ENCODE assay signal across 20 cellular contexts in genomic region chr1:6937048-6937447, GRCh38.
DNase-seq lines count a peak whose midpoint lies in the region; ATAC-seq, FAIRE-seq and TF ChIP-seq lines count a peak whose summit lies in the region.
"Had no signal": no experiment of that assay in that cellular context is flagged by ENCODE, and none has a peak within 500 bp of the region (broad histone marks: within the 10 kb centered on the region; RNA-seq: fewer than 3 reads in every experiment).

No MANE protein-coding gene starts in this region.

- H4K8ac ChIP-seq in IMR-90 (ENCODE audit: low read depth in 2 of 2, low read length in 2 of 2) (no peak overlapping the region), H1 (ENCODE audit: extremely low read depth, insufficient read depth, low read length) (no peak overlapping the region)

- dilution Hi-C loops in IMR-90 (cut with HindIII; ENCODE audit: low sequenced_read_pairs, unreplicated experiment), result no loop called here

- H3K9me3 ChIP-seq in IMR-90 (ENCODE audit: control insufficient read depth, insufficient read depth, low read length) (no peaks in the 10 kb centered on the region), H1 (ENCODE audit: insufficient read depth in 2 of 2, low read depth in 1 of 2, low read length in 1 of 2) (no peaks in the 10 kb centered on the region; a peak in 1 of 4 replicates)
- H3K9me3 ChIP-seq: BLaER1, Caco-2 had no signal

- POLR2A ChIA-PET in IMR-90 (lab: Charles Lee; ENCODE audit: unreplicated experiment), result no interaction called here
- POLR2A ChIA-PET in H1 (lab: Charles Lee; ENCODE audit: partially characterized antibody), result no interaction called here

- H3K56ac ChIP-seq in IMR-90 (ENCODE audit: extremely low read depth, insufficient read depth, low read length) (no peak overlapping the region), H1 (replicated peaks; ENCODE audit: insufficient read length, low read depth, low read length) (peak overlapping the region; percentile 89)

- ATAC-seq in IMR-90 (ENCODE audit: low read depth), result no peak
- ATAC-seq: CD8-positive, alpha-beta T cell; GM12878; HCT116 had no signal

- H4K20me1 ChIP-seq in IMR-90 (ENCODE audit: insufficient read depth, low read length) (no peaks in the 10 kb centered on the region), H1 (replicated peaks in 1 of 2; ENCODE audit: control insufficient read depth in 1 of 2, insufficient read depth in 2 of 2, low read length in 2 of 2) (peaks cover 0 to 7% of the 10 kb centered on the region in 2 experiments)
- H4K20me1 ChIP-seq: BLaER1 had no signal

- H3K4ac ChIP-seq in IMR-90 (ENCODE audit: low read depth, low read length), result no peak overlapping the region
- no peak overlapping the region for H3K4ac ChIP-seq in H1 (replicated peaks; ENCODE audit: insufficient read length, low read depth, low read length)

- no peak overlapping the region for H2BK120ac ChIP-seq in IMR-90 (ENCODE audit: low read depth, low read length)
- no peak overlapping the region for H2BK120ac ChIP-seq in H1 (replicated peaks; ENCODE audit: low read depth, low read length)

- no peak overlapping the region for H2AK9ac ChIP-seq in IMR-90 (replicated peaks; ENCODE audit: low read depth, low read length, poor library complexity)

- intact Hi-C loops in IMR-90 (cut with micrococcal nuclease), result no loop called here

- no peak overlapping the region for H3K23ac ChIP-seq in IMR-90 (ENCODE audit: low read depth, low read length)
- H3K23ac ChIP-seq in H1 (ENCODE audit: insufficient read length), result no peak overlapping the region

- no peaks in the 10 kb centered on the region for H3K9me1 ChIP-seq in IMR-90 (ENCODE audit: insufficient read depth, low read length)

- H3K79me1 ChIP-seq in IMR-90 (ENCODE audit: low read depth in 1 of 2, low read length in 2 of 2) (no peaks in the 10 kb centered on the region), H1 (ENCODE audit: low read depth, low read length) (no peaks in the 10 kb centered on the region)

- H3K27ac ChIP-seq in IMR-90 (ENCODE audit: insufficient read depth, low read length) (no peak overlapping the region), H1 (ENCODE audit: low read depth, low read length) (no peak overlapping the region)
- H3K27ac ChIP-seq: BLaER1, C4-2B, GM23248 had no signal

- 82% methylated on average over 3 of the region's 3 CpGs; no CpG with 5 or more reads in 1 of the 2 experiments for WGBS in IMR-90 (ENCODE audit: extremely low coverage in 2 of 2, insufficient read length in 1 of 2), 2 experiments
- 80% methylated on average over 3 of the region's 3 CpGs; no CpG with 5 or more reads in 1 of the 2 experiments for WGBS in H1 (ENCODE audit: extremely low coverage in 1 of 2, insufficient coverage in 1 of 2, insufficient read length in 1 of 2, insufficient replicate concordance in 2 of 2, low coverage in 1 of 2, low lambda C conversion rate in 2 of 2, missing lambda C conversion rate in 1 of 2), 2 experiments

- H2AFZ ChIP-seq in IMR-90 (replicated peaks; ENCODE audit: low read length, poor library complexity), result no peak overlapping the region
- no peak overlapping the region for H2AFZ ChIP-seq in H1 (ENCODE audit: low read length)
- H2AFZ ChIP-seq: GM23248 had no signal

- H3K4me1 ChIP-seq in IMR-90 (ENCODE audit: control insufficient read depth, insufficient read depth, low read length) (no peaks in the 10 kb centered on the region), H1 (replicated peaks in 1 of 4; ENCODE audit: control insufficient read depth in 3 of 4, insufficient read depth in 4 of 4, low read length in 3 of 4) (peaks cover 0 to 3% (median 0%) of the 10 kb centered on the region in 4 experiments; a peak in 2 of 7 replicates)
- H3K4me1 ChIP-seq: Caco-2 had no signal

- H2BK15ac ChIP-seq in IMR-90 (ENCODE audit: low read depth, low read length) (no peak overlapping the region), H1 (ENCODE audit: low read length) (no peak overlapping the region)

- peaks cover 30% of the 10 kb centered on the region for H3K27me3 ChIP-seq in IMR-90 (ENCODE audit: control insufficient read depth, insufficient read depth, low read length)
- no peaks in the 10 kb centered on the region for H3K27me3 ChIP-seq in H1 (replicated peaks in 1 of 4; ENCODE audit: control insufficient read depth in 3 of 4, extremely low read depth in 1 of 4, insufficient read depth in 3 of 4, low read length in 3 of 4)

- no peak overlapping the region for H3K4me3 ChIP-seq in IMR-90 (ENCODE audit: insufficient read depth, low read depth, low read length)
- H3K4me3 ChIP-seq in H1 (ENCODE audit: extremely low read depth in 1 of 4, insufficient read depth in 2 of 4, low read depth in 3 of 4, low read length in 4 of 4), result no peak overlapping the region
- H3K4me3 ChIP-seq: BLaER1, GM12878, GM23248 had no signal

- H3K4me2 ChIP-seq in IMR-90 (ENCODE audit: low read depth, low read length), result no peak overlapping the region
- H3K4me2 ChIP-seq in H1 (ENCODE audit: insufficient read depth in 1 of 2, low read depth in 2 of 2, low read length in 2 of 2), result no peak overlapping the region
- H3K4me2 ChIP-seq: BLaER1 had no signal

- H3K14ac ChIP-seq in IMR-90 (replicated peaks; ENCODE audit: low read depth, low read length), result no peak overlapping the region
- H3K14ac ChIP-seq in H1 (ENCODE audit: insufficient read length), result no peak overlapping the region

- H3K23me2 ChIP-seq in H1 (ENCODE audit: low read depth, low read length), result peaks cover 10% of the 10 kb centered on the region; the same call in 1 of the 2 replicates

- H2BK5ac ChIP-seq in IMR-90 (ENCODE audit: low read depth, low read length, poor library complexity, severe bottlenecking), result peak overlapping the region; percentile 38
- no peak overlapping the region for H2BK5ac ChIP-seq in H1 (ENCODE audit: low read depth, low read length)

- CTCF ChIA-PET in IMR-90 (lab: Yijun Ruan, JAX), result no interaction called here
- CTCF ChIA-PET in H1 (lab: Charles Lee; ENCODE audit: partially characterized antibody), result no interaction called here

- TF ChIP-seq RAD21 in IMR-90 (IDR thresholded peaks at IDR 0.05; ENCODE audit: low read length), result no peak
- no peak for TF ChIP-seq RAD21 in H1 (IDR thresholded peaks at IDR 0.05 in 1 of 2, conservative IDR thresholded peaks at IDR 0.05 in 1 of 2; ENCODE audit: low read depth in 2 of 2, low read length in 2 of 2)

- H4K91ac ChIP-seq in IMR-90 (ENCODE audit: insufficient read depth, low read depth, low read length) (no peak overlapping the region), H1 (replicated peaks; ENCODE audit: insufficient read length, low read length) (no peak overlapping the region)

- no peak for TF ChIP-seq EP300 in H1 (IDR thresholded peaks at IDR 0.05; ENCODE audit: borderline replicate concordance in 1 of 2, low read depth in 2 of 2, low read length in 2 of 2)

- DNase-seq in GM12892 (ENCODE audit: insufficient read length) (no peak), IMR-90 (no peak), H1 (ENCODE audit: low read depth in 1 of 2, low spot score in 2 of 2) (no peak), urothelium cell line (ENCODE audit: low spot score) (no peak), T1000 (lab: John Stamatoyannopoulos, UW) (no peak), medulla oblongata (ENCODE audit: extremely low spot score) (no peak), GF-D8 (lab: John Stamatoyannopoulos, UW) (no peak)
- DNase-seq: Caco-2; CD4-positive, CD25-positive, alpha-beta regulatory T cell; CD8-positive, alpha-beta T cell; DMS153; DND-41; GM23248; H9; HFFc6 had no signal

- H3K18ac ChIP-seq in IMR-90 (ENCODE audit: low read depth, low read length) (no peak overlapping the region), H1 (ENCODE audit: extremely low read depth, low read length) (no peak overlapping the region)

- FAIRE-seq in GM12892 (lab: Jason Lieb, UNC) (peak; percentile 17), H1 (lab: Jason Lieb, UNC) (no peak), urothelium cell line (lab: Jason Lieb, UNC) (peak; percentile 98)
- FAIRE-seq: G401.6 had no signal

- no peak overlapping the region for H4K5ac ChIP-seq in IMR-90 (ENCODE audit: low read depth, low read length)
- H4K5ac ChIP-seq in H1 (ENCODE audit: insufficient read length, low read depth, low read length), result no peak overlapping the region

- no peak overlapping the region for H2BK12ac ChIP-seq in H1 (ENCODE audit: low read depth, low read length)

- TF ChIP-seq POLR2A in GM12892 (IDR thresholded peaks at IDR 0.05; ENCODE audit: low read depth, low read length), result no peak
- TF ChIP-seq POLR2A in IMR-90 (IDR thresholded peaks at IDR 0.05; ENCODE audit: low read depth, low read length), result no peak
- TF ChIP-seq POLR2A in H1 (IDR thresholded peaks at IDR 0.05; ENCODE audit: control extremely low read depth in 1 of 2, low read depth in 2 of 2, low read length in 2 of 2), result no peak

- H3K9ac ChIP-seq in IMR-90 (ENCODE audit: low read depth, low read length), result no peak overlapping the region
- H3K9ac ChIP-seq in H1 (replicated peaks in 1 of 4; ENCODE audit: extremely low read depth in 1 of 4, low read depth in 3 of 4, low read length in 3 of 4), result no peak overlapping the region; a peak in 1 of 7 replicates
- H3K9ac ChIP-seq: BLaER1, GM23248 had no signal

- H2BK20ac ChIP-seq in IMR-90 (ENCODE audit: low read depth, low read length) (no peak overlapping the region), H1 (ENCODE audit: low read length) (no peak overlapping the region)

- H3K79me2 ChIP-seq in H1 (ENCODE audit: control insufficient read depth in 1 of 2, insufficient read depth in 2 of 2, low read length in 2 of 2), result no peaks in the 10 kb centered on the region

- TF ChIP-seq CTCF in IMR-90 (conservative IDR thresholded peaks at IDR 0.05; ENCODE audit: low read depth, low read length) (no peak), H1 (IDR thresholded peaks at IDR 0.05; ENCODE audit: control extremely low read depth in 1 of 3, insufficient read depth in 1 of 3, low read depth in 1 of 3, low read length in 3 of 3) (no peak)

- H2AK5ac ChIP-seq in IMR-90 (ENCODE audit: low read depth, low read length), result no peak overlapping the region
- peak overlapping the region; percentile 95; the same call in 1 of the 2 replicates for H2AK5ac ChIP-seq in H1 (ENCODE audit: low read depth, low read length)

- in situ Hi-C loops in IMR-90 (cut with MboI; ENCODE audit: low sequenced_read_pairs), result no loop called here

- no peaks in the 10 kb centered on the region for H3K36me3 ChIP-seq in IMR-90 (ENCODE audit: control insufficient read depth, insufficient read depth, low read length)
- no peaks in the 10 kb centered on the region for H3K36me3 ChIP-seq in H1 (ENCODE audit: control insufficient read depth in 2 of 4, insufficient read depth in 4 of 4, low read length in 3 of 4)
- H3K36me3 ChIP-seq: BLaER1 had no signal

- BruUV-seq in IMR-90 (replicated peaks; lab: Mats Ljungman, UMichigan), result no TSS peak

TF ChIP-seq in H1, 55 proteins besides CTCF, POLR2A, EP300 and RAD21:
- TF ChIP-seq SIX5 (IDR thresholded peaks at IDR 0.05; ENCODE audit: low read depth, low read length), result no peak
- no peak for TF ChIP-seq RXRA (IDR thresholded peaks at IDR 0.05; ENCODE audit: insufficient read depth, low read depth, low read length)
- TF ChIP-seq POLR2AphosphoS5 (IDR thresholded peaks at IDR 0.05; ENCODE audit: low read depth, low read length), result no peak
- no peak for TF ChIP-seq CBX5 (IDR thresholded peaks at IDR 0.05; ENCODE audit: low read depth, low read length)
- TF ChIP-seq FOSL1 (IDR thresholded peaks at IDR 0.05; ENCODE audit: insufficient read depth, low read depth, low read length), result no peak
